Comparison of ENCODE assay signal across 22 cellular contexts in genomic region chr22:49715450-49715849, GRCh38.
"Had no signal": no experiment of that assay in that cellular context is flagged by ENCODE, and none has a peak within 500 bp of the region (broad histone marks: within the 10 kb centered on the region; RNA-seq: fewer than 3 reads in every experiment).

No MANE protein-coding gene starts in this region.

- H3K9me3 ChIP-seq: thoracic aorta had no signal

- H3K27ac Mint-ChIP-seq: activated CD4-positive, alpha-beta T cell treated with anti-CD3 and anti-CD28 coated beads, Interleukin-2, amount 10 ng/mL, durations not matched to agents 7 days and 5 days; activated CD8-positive, alpha-beta memory T cell treated with anti-CD3 and anti-CD28 coated beads, Interleukin-2, amount 10 ng/mL, durations not matched to agents 7 days and 5 days; activated CD8-positive, alpha-beta T cell treated with anti-CD3 and anti-CD28 coated beads for 36 hours; activated naive CD4-positive, alpha-beta T cell treated with anti-CD3 and anti-CD28 coated beads, Interleukin-2, amount 10 ng/mL, durations not matched to agents 7 days and 5 days; naive B cell; stimulated activated memory B cell treated with anti-CD40 and anti-IgM and Interleukin-4, amounts not matched to agents 10 μg/mL and 1 μg/mL and 100 μg/mL, for 72 hours had no signal

- H3K36me3 Mint-ChIP-seq: activated CD8-positive, alpha-beta memory T cell treated with anti-CD3 and anti-CD28 coated beads, Interleukin-2, amount 10 ng/mL, durations not matched to agents 7 days and 5 days; activated naive CD4-positive, alpha-beta T cell treated with anti-CD3 and anti-CD28 coated beads, Interleukin-2, amount 10 ng/mL, durations not matched to agents 7 days and 5 days; stimulated activated memory B cell treated with anti-CD40 and anti-IgM and Interleukin-4, amounts not matched to agents 10 μg/mL and 1 μg/mL and 100 μg/mL, for 72 hours had no signal

- H3K4me2 ChIP-seq: smooth muscle cell had no signal

- ATAC-seq: activated CD8-positive, alpha-beta memory T cell treated with anti-CD3 and anti-CD28 coated beads, Interleukin-2, amount 10 ng/mL, durations not matched to agents 7 days and 5 days; activated CD8-positive, alpha-beta T cell treated with anti-CD3 and anti-CD28 coated beads for 36 hours; heart right ventricle; stimulated activated memory B cell treated with anti-CD40 and anti-IgM and Interleukin-4, amounts not matched to agents 10 μg/mL and 1 μg/mL and 100 μg/mL, for 72 hours had no signal

- H3K9me3 Mint-ChIP-seq: activated CD4-positive, alpha-beta T cell treated with anti-CD3 and anti-CD28 coated beads, Interleukin-2, amount 10 ng/mL, durations not matched to agents 7 days and 5 days; activated naive CD4-positive, alpha-beta T cell treated with anti-CD3 and anti-CD28 coated beads, Interleukin-2, amount 10 ng/mL, durations not matched to agents 7 days and 5 days had no signal

- H3K4me3 Mint-ChIP-seq: activated CD4-positive, alpha-beta T cell treated with anti-CD3 and anti-CD28 coated beads, Interleukin-2, amount 10 ng/mL, durations not matched to agents 7 days and 5 days; activated CD8-positive, alpha-beta memory T cell treated with anti-CD3 and anti-CD28 coated beads, Interleukin-2, amount 10 ng/mL, durations not matched to agents 7 days and 5 days; activated CD8-positive, alpha-beta T cell treated with anti-CD3 and anti-CD28 coated beads for 36 hours; activated naive CD4-positive, alpha-beta T cell treated with anti-CD3 and anti-CD28 coated beads, Interleukin-2, amount 10 ng/mL, durations not matched to agents 7 days and 5 days; naive B cell; stimulated activated memory B cell treated with anti-CD40 and anti-IgM and Interleukin-4, amounts not matched to agents 10 μg/mL and 1 μg/mL and 100 μg/mL, for 72 hours had no signal

- H3K36me3 ChIP-seq: cardiac muscle cell, heart right ventricle, sigmoid colon, thoracic aorta, upper lobe of left lung had no signal

- H3K4me3 ChIP-seq: cardiac muscle cell, heart right ventricle, lung, sigmoid colon, smooth muscle cell, thoracic aorta, upper lobe of left lung had no signal

- H3K4me1 ChIP-seq: heart right ventricle, sigmoid colon, upper lobe of left lung had no signal

- DNase-seq: activated CD4-positive, alpha-beta T cell treated with anti-CD3 and anti-CD28 coated beads, Interleukin-2, amount 10 ng/mL, durations not matched to agents 7 days and 5 days; activated CD4-positive, CD25-positive, alpha-beta regulatory T cell treated with anti-CD3 and anti-CD28 coated beads, Interleukin-2, amount 50 U/mL, for 72 hours; activated CD8-positive, alpha-beta memory T cell treated with anti-CD3 and anti-CD28 coated beads, Interleukin-2, amount 10 ng/mL, durations not matched to agents 7 days and 5 days; activated CD8-positive, alpha-beta T cell treated with anti-CD3 and anti-CD28 coated beads for 36 hours; activated naive CD4-positive, alpha-beta T cell treated with anti-CD3 and anti-CD28 coated beads, Interleukin-2, amount 10 ng/mL, durations not matched to agents 7 days and 5 days; activated T-cell treated with anti-CD3 and anti-CD28 coated beads for 4 hours; amygdala; heart right ventricle; kidney; naive B cell; occipital lobe; posterior cingulate gyrus; sigmoid colon; stimulated activated CD4-positive, alpha-beta T cell treated with anti-CD3 and anti-CD28 coated beads, Interleukin-15, amount 100 ng/mL, for 24 hours; upper lobe of left lung had no signal

- FAIRE-seq: kidney had no signal

- H3K4me1 Mint-ChIP-seq: activated CD4-positive, alpha-beta T cell treated with anti-CD3 and anti-CD28 coated beads, Interleukin-2, amount 10 ng/mL, durations not matched to agents 7 days and 5 days; activated CD8-positive, alpha-beta memory T cell treated with anti-CD3 and anti-CD28 coated beads, Interleukin-2, amount 10 ng/mL, durations not matched to agents 7 days and 5 days; activated naive CD4-positive, alpha-beta T cell treated with anti-CD3 and anti-CD28 coated beads, Interleukin-2, amount 10 ng/mL, durations not matched to agents 7 days and 5 days; naive B cell; stimulated activated memory B cell treated with anti-CD40 and anti-IgM and Interleukin-4, amounts not matched to agents 10 μg/mL and 1 μg/mL and 100 μg/mL, for 72 hours had no signal

- H3K27ac ChIP-seq: cardiac muscle cell, epithelial cell of prostate, heart right ventricle, sigmoid colon, thoracic aorta, upper lobe of left lung, VCaP had no signal
